In genomic region chr13:32537580-32538233, GRCh38 we compare ENCODE assay signal across 8 cellular contexts. TPM values are rescaled to one million over a fixed set of nuclear protein-coding genes. Genes with fewer than 3 reads are reported as not detected.
DNase-seq lines count a peak whose midpoint lies in the region; ATAC-seq and TF ChIP-seq lines count a peak whose summit lies in the region.

No MANE protein-coding gene starts in this region.

- peaks cover 20% of the 10 kb centered on the region for H3K36me3 ChIP-seq in neutrophil
- peaks cover 32% of the 10 kb centered on the region for H3K36me3 ChIP-seq in upper lobe of right lung

- H3K27ac ChIP-seq in 22Rv1 (peak overlapping the region; percentile 73), neutrophil (peak overlapping the region; percentile 90), upper lobe of right lung (peak overlapping the region; percentile 93)

- H3K4me1 ChIP-seq in neutrophil (ENCODE audit: control insufficient read depth in 1 of 2, insufficient read depth in 1 of 2, low read depth in 1 of 2, low read length in 1 of 2) (peaks cover 29 to 47% of the 10 kb centered on the region in 2 experiments), upper lobe of right lung (peaks cover 43% of the 10 kb centered on the region)

- H3K9me3 ChIP-seq in neutrophil (no peaks in the 10 kb centered on the region), upper lobe of right lung (no peaks in the 10 kb centered on the region)

- intact Hi-C loops in upper lobe of right lung (cut with DNase I), result no loop called here

- no peak for TF ChIP-seq CTCF in 22Rv1 (IDR thresholded peaks at IDR 0.05)
- peak; percentile 4 for TF ChIP-seq CTCF in neutrophil (IDR thresholded peaks at IDR 0.05)
- no peak for TF ChIP-seq CTCF in upper lobe of right lung (IDR thresholded peaks at IDR 0.05)

- H3K4me3 ChIP-seq in neutrophil (ENCODE audit: low read depth in 1 of 2, low read length in 1 of 2) (peak overlapping the region; percentile 81 to 87), upper lobe of right lung (peak overlapping the region; percentile 87)

- ATAC-seq in upper lobe of right lung, result peak; percentile 15
- no peak for ATAC-seq in HG02938 (IDR thresholded peaks at IDR 0.05; ENCODE audit: unreplicated experiment)

- DNase-seq in HT1080 (ENCODE audit: low read depth), result peak; percentile 25
- peak; percentile 19 for DNase-seq in activated T-cell treated with anti-CD3 and anti-CD28 coated beads for 1 hour (ENCODE audit: low read depth)
- DNase-seq in fibroblast of gingiva (ENCODE audit: low read depth), result peak; percentile 1
- DNase-seq in upper lobe of right lung, result peak; percentile 78
- DNase-seq in amniotic stem cell (lab: John Stamatoyannopoulos, UW), result no peak

- H3K27me3 ChIP-seq in neutrophil (no peaks in the 10 kb centered on the region), upper lobe of right lung (no peaks in the 10 kb centered on the region)

RNA-seq across cellular contexts. Expression of gene N4BP2L2, which starts 0.9 kb away (rescaled TPM):
- total RNA-seq in HT1080 (2014; rRNA removed; shearing (Covaris generic)), result 41.7 and 42.1 TPM in 2 replicates
- 41.3 and 43.5 TPM in 2 replicates for polyA plus RNA-seq in HT1080 (2015; cell fraction: cytosol; rRNA removed)
- polyA plus RNA-seq in HT1080 (2015; cell fraction: nucleus; rRNA removed), result 146 and 171 TPM in 2 replicates
- 168 TPM for total RNA-seq in upper lobe of right lung

RNA-seq across cellular contexts. Expression of gene PDS5B, which starts 48.5 kb away (rescaled TPM):
- 13.1 and 17.0 TPM in 2 replicates for total RNA-seq in HT1080 (2014; rRNA removed; shearing (Covaris generic))
- 8.8 and 11.4 TPM in 2 replicates for polyA plus RNA-seq in HT1080 (2015; cell fraction: cytosol; rRNA removed)
- polyA plus RNA-seq in HT1080 (2015; cell fraction: nucleus; rRNA removed), result 24.8 and 26.1 TPM in 2 replicates
- 49.6 TPM for total RNA-seq in upper lobe of right lung
